ENCODE assay signal across 1 cellular context in the genomic region with DNA sequence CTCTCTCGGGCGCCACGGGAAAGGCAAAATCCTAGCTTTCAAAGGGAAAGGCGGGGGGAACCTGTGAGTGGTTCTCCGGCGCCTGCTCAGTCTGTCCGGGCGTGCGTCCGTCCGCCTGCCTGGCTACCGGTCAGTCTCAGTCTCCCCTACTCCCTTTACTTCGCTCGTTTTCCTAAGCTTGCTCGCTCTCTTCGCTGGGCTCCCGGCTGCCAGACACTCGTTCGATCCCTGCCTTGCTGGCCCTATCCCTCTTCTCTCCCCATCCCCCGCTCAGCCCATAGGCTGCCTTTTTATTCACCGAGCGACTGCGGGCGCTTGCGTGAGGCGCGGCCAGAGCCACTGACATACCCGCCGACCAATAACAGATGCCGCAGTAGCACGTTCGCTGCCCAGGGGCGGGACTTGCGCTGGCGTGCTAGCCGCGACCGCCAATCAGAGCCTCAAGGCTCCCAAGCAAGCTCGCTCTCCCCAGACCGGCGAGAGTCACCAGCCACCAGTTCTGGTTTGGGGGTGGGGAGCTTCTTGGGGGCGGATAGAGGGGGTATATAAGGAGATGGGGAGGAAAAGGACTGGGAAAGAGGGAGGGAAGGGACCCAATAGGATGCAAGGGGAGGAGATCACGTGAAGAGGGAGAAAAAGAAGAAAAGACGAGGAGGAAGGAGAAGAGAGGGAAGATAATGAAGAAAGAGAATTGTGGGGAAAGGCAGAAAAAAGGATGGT.
TF ChIP-seq lines count a peak whose summit lies in the region.

No MANE protein-coding gene starts in this region.

TF ChIP-seq in HepG2, 621 proteins besides CTCF, POLR2A, EP300 and RAD21 (continued from another document):
- TF ChIP-seq, protein P1, sequence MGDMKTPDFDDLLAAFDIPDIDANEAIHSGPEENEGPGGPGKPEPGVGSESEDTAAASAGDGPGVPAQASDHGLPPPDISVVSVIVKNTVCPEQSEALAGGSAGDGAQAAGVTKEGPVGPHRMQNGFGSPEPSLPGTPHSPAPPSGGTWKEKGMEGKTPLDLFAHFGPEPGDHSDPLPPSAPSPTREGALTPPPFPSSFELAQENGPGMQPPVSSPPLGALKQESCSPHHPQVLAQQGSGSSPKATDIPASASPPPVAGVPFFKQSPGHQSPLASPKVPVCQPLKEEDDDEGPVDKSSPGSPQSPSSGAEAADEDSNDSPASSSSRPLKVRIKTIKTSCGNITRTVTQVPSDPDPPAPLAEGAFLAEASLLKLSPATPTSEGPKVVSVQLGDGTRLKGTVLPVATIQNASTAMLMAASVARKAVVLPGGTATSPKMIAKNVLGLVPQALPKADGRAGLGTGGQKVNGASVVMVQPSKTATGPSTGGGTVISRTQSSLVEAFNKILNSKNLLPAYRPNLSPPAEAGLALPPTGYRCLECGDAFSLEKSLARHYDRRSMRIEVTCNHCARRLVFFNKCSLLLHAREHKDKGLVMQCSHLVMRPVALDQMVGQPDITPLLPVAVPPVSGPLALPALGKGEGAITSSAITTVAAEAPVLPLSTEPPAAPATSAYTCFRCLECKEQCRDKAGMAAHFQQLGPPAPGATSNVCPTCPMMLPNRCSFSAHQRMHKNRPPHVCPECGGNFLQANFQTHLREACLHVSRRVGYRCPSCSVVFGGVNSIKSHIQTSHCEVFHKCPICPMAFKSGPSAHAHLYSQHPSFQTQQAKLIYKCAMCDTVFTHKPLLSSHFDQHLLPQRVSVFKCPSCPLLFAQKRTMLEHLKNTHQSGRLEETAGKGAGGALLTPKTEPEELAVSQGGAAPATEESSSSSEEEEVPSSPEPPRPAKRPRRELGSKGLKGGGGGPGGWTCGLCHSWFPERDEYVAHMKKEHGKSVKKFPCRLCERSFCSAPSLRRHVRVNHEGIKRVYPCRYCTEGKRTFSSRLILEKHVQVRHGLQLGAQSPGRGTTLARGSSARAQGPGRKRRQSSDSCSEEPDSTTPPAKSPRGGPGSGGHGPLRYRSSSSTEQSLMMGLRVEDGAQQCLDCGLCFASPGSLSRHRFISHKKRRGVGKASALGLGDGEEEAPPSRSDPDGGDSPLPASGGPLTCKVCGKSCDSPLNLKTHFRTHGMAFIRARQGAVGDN (CRISPR knock-in tag; IDR thresholded peaks at IDR 0.05) = peak; percentile 45
- TF ChIP-seq LCORL (IDR thresholded peaks at IDR 0.05) (no peak), LCORL (CRISPR knock-in tag; IDR thresholded peaks at IDR 0.05) (no peak), ZNF34 (CRISPR knock-in tag; IDR thresholded peaks at IDR 0.05; ENCODE audit: borderline replicate concordance) (no peak), ZBTB1 (CRISPR knock-in tag; IDR thresholded peaks at IDR 0.05; ENCODE audit: borderline replicate concordance) (no peak)
